13 cellular contexts compared by ENCODE assay signal in the genomic region with DNA sequence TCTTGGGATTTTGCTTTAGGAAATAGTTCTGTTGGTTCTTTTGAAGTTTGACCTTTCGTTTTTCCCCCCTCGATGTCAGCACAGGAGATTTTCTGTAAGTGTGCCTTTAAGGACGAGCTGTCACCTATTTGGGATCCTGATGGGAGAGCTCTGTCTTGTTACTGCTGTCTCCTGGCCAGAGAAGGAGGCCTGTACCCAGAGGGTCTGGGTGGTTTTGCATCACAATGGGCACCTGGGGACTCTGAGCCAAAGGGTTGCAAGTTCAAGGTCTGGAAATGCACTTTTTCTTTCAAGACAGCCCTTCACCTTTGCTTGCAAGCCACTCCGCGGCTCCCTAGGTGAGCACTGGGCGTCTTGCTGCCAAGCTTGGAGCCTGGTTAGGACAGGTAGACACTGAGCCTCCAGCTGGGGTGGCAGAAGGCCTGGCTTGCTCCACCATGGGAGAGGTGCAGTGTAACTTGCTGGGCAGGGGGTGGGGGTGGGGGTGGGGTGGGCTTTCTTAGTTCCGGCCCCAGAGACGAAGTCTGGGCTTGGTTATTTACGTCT. TPM values are rescaled to one million over a fixed set of nuclear protein-coding genes. Genes with fewer than 3 reads are reported as not detected.
"Had no signal": no experiment of that assay in that cellular context is flagged by ENCODE, and none has a peak within 500 bp of the region (broad histone marks: within the 10 kb centered on the region; RNA-seq: fewer than 3 reads in every experiment).

No MANE protein-coding gene starts in this region.

- H3K4me1 ChIP-seq: pancreas had no signal

- H3K4me1 Mint-ChIP-seq: activated CD4-positive, alpha-beta T cell treated with anti-CD3 and anti-CD28 coated beads, Interleukin-2, amount 10 ng/mL, durations not matched to agents 24 days and 14 days; central memory CD8-positive, alpha-beta T cell had no signal

- H3K4me3 ChIP-seq: left ventricle myocardium inferior, pancreas, uterus had no signal

- H3K27ac ChIP-seq: left ventricle myocardium inferior, pancreas, uterus had no signal

- H3K36me3 ChIP-seq: left ventricle myocardium inferior, pancreas, uterus had no signal

- H3K9me3 Mint-ChIP-seq: activated CD4-positive, alpha-beta T cell treated with anti-CD3 and anti-CD28 coated beads, Interleukin-2, amount 10 ng/mL, durations not matched to agents 24 days and 14 days; activated naive CD4-positive, alpha-beta T cell treated with anti-CD3 and anti-CD28 coated beads for 36 hours; central memory CD8-positive, alpha-beta T cell; neural crest cell; stimulated activated naive CD8-positive, alpha-beta T cell treated with anti-CD3 and anti-CD28 coated beads, Interleukin-15, Interleukin-2, amounts not matched to agents 100 ng/mL and 50 ng/mL, for 24 hours had no signal

- DNase-seq: activated CD4-positive, alpha-beta T cell treated with anti-CD3 and anti-CD28 coated beads, Interleukin-2, amount 10 ng/mL, durations not matched to agents 24 days and 14 days; activated naive CD4-positive, alpha-beta T cell treated with anti-CD3 and anti-CD28 coated beads for 36 hours; erythroblast; left ventricle myocardium inferior; mesenchymal stem cell; pancreas; stimulated activated CD4-positive, alpha-beta T cell treated with anti-CD3 and anti-CD28 coated beads, Interleukin-4, amount 100 ng/mL, for 1 hour; stimulated activated CD8-positive, alpha-beta memory T cell treated with anti-CD3 and anti-CD28 coated beads, Interleukin-4, amount 100 ng/mL, for 48 hours; uterus had no signal

- H3K4me3 Mint-ChIP-seq: activated CD4-positive, alpha-beta T cell treated with anti-CD3 and anti-CD28 coated beads, Interleukin-2, amount 10 ng/mL, durations not matched to agents 24 days and 14 days; activated naive CD4-positive, alpha-beta T cell treated with anti-CD3 and anti-CD28 coated beads for 36 hours; central memory CD8-positive, alpha-beta T cell; stimulated activated naive CD8-positive, alpha-beta T cell treated with anti-CD3 and anti-CD28 coated beads, Interleukin-15, Interleukin-2, amounts not matched to agents 100 ng/mL and 50 ng/mL, for 24 hours had no signal

- H3K9me3 ChIP-seq: left ventricle myocardium inferior, pancreas, uterus had no signal

- H3K27ac Mint-ChIP-seq: activated CD4-positive, alpha-beta T cell treated with anti-CD3 and anti-CD28 coated beads, Interleukin-2, amount 10 ng/mL, durations not matched to agents 24 days and 14 days; activated naive CD4-positive, alpha-beta T cell treated with anti-CD3 and anti-CD28 coated beads for 36 hours; stimulated activated naive CD8-positive, alpha-beta T cell treated with anti-CD3 and anti-CD28 coated beads, Interleukin-15, Interleukin-2, amounts not matched to agents 100 ng/mL and 50 ng/mL, for 24 hours had no signal

RNA-seq across cellular contexts. Expression of a gene that starts 2.9 kb away (rescaled TPM):
- total RNA-seq: activated CD4-positive, alpha-beta T cell treated with anti-CD3 and anti-CD28 coated beads, Interleukin-2, amount 10 ng/mL, durations not matched to agents 24 days and 14 days; T-helper 1 cell treated with Interleukin-12 subunit alpha and Interleukin-12 subunit beta and Interleukin-4 antibody, amounts not matched to agents 30 ng/mL and 1 ng/mL, for 36 hours had no signal
